In genomic region chr19:49879243-49879960, GRCh38 we compare ENCODE assay signal across 1 cellular context.
TF ChIP-seq lines count a peak whose summit lies in the region.

No MANE protein-coding gene starts in this region.

TF ChIP-seq in HCT116, 20 proteins besides CTCF, POLR2A, EP300 and RAD21 (continued from another document):
- TF ChIP-seq REST (IDR thresholded peaks at IDR 0.05; ENCODE audit: low read depth): no peak
- no peak for TF ChIP-seq SRF (IDR thresholded peaks at IDR 0.05; ENCODE audit: low read depth)
- no peak for TF ChIP-seq POLR2AphosphoS5 (IDR thresholded peaks at IDR 0.05; ENCODE audit: low read depth, low read length)
- TF ChIP-seq ZBTB33 (IDR thresholded peaks at IDR 0.05; ENCODE audit: extremely low read depth, insufficient replicate concordance, low read length): no peak
